Comparison of ENCODE assay signal across 16 cellular contexts in genomic region chr1:227805606-227806197, GRCh38. TPM values are rescaled to one million over a fixed set of nuclear protein-coding genes. Genes with fewer than 3 reads are reported as not detected.
A peak's percentile ranks its signal among the peaks of the same experiment; 100 is the strongest.
DNase-seq lines count a peak whose midpoint lies in the region; ATAC-seq and TF ChIP-seq lines count a peak whose summit lies in the region.
"Had no signal": no experiment of that assay in that cellular context is flagged by ENCODE, and none has a peak within 500 bp of the region (broad histone marks: within the 10 kb centered on the region; RNA-seq: fewer than 3 reads in every experiment).

No MANE protein-coding gene starts in this region.

- H3K4me3 ChIP-seq in mammary epithelial cell (replicated peaks in 1 of 3; ENCODE audit: insufficient read depth in 1 of 3, low read depth in 2 of 3, low read length in 3 of 3): no peak overlapping the region
- H3K4me3 ChIP-seq: cardiac muscle cell, lower lobe of right lung, ovary had no signal

- in situ Hi-C loops in mammary epithelial cell (cut with MboI; ENCODE audit: low sequenced_read_pairs in 2 of 2): loop anchor here (10.0 kb wide), 1 partner anchor 129 kb away; no protein-coding TSS in a partner anchor

- 0% methylated on average over 6 of the region's 6 CpGs for WGBS in mammary epithelial cell (ENCODE audit: low coverage, missing lambda C conversion rate)

- DNase-seq in COLO829 (ENCODE audit: low spot score) (peak; percentile 45), mammary epithelial cell (peak; percentile 99), kidney tubule cell (ENCODE audit: low spot score) (peak; percentile 70), GM10266 (ENCODE audit: extremely low spot score) (no peak), NOMO-1 treated with dmso at 0.1 percent for 144 hours (lab: John Stamatoyannopoulos, UW; ENCODE audit: unreplicated experiment) (no peak), iPS-NIHi7 (ENCODE audit: extremely low spot score) (no peak)
- DNase-seq: activated T-cell treated with anti-CD3 and anti-CD28 coated beads, Interleukin-2, amount 50 U/mL, for 1 hour; Karpas-422; lower lobe of right lung; NCI-H2107; ovary; RPMI8226; stimulated activated CD4-positive, alpha-beta T cell treated with anti-CD3 and anti-CD28 coated beads, Interleukin-1b, Interleukin-23, amount 100 ng/mL, for 48 hours had no signal

- H3K9ac ChIP-seq in mammary epithelial cell (ENCODE audit: insufficient read depth, low read length): no peak overlapping the region

- dilution Hi-C loops in mammary epithelial cell (cut with HindIII; ENCODE audit: low sequenced_read_pairs): loop anchor here (5.0 kb wide), 1 partner anchor 37 kb away; no protein-coding TSS in a partner anchor

- BruUV-seq in mammary epithelial cell (replicated peaks; lab: Mats Ljungman, UMichigan): no TSS peak

- no peaks in the 10 kb centered on the region for H4K20me1 ChIP-seq in mammary epithelial cell (ENCODE audit: insufficient read depth, low read length)

- no peaks in the 10 kb centered on the region for H3K36me3 ChIP-seq in mammary epithelial cell (ENCODE audit: insufficient read depth, low read length)
- H3K36me3 ChIP-seq: cardiac muscle cell, lower lobe of right lung, ovary had no signal

- H3K9me3 ChIP-seq in mammary epithelial cell (replicated peaks; ENCODE audit: insufficient read depth, low read length): no peaks in the 10 kb centered on the region
- H3K9me3 ChIP-seq: ovary had no signal

- no peaks in the 10 kb centered on the region for H3K27me3 ChIP-seq in mammary epithelial cell (ENCODE audit: insufficient read depth, low read length)
- H3K27me3 ChIP-seq: ovary had no signal

- intact Hi-C loops in mammary epithelial cell (cut with micrococcal nuclease): loop anchor here (1.0 to 2.0 kb wide), 4 partner anchors 43 to 325 kb away; no protein-coding TSS in a partner anchor

- peak; percentile 23 to 43 for TF ChIP-seq CTCF in mammary epithelial cell (conservative IDR thresholded peaks at IDR 0.05 in 1 of 2, IDR thresholded peaks at IDR 0.05 in 1 of 2; ENCODE audit: extremely low read depth in 1 of 2, insufficient read depth in 1 of 2, low read depth in 1 of 2, low read length in 2 of 2)
- no peak for TF ChIP-seq CTCF in GM10266 (IDR thresholded peaks at IDR 0.05; ENCODE audit: control insufficient read depth, insufficient read depth, low read depth, missing control alignments)

- no peak overlapping the region for H2AFZ ChIP-seq in mammary epithelial cell (ENCODE audit: low read depth, low read length)

- TF ChIP-seq POLR2A in GM18505 (IDR thresholded peaks at IDR 0.05; ENCODE audit: borderline replicate concordance, extremely low read depth, insufficient read depth, insufficient read length): no peak

- peak overlapping the region; percentile 72 for H3K27ac ChIP-seq in mammary epithelial cell (ENCODE audit: insufficient read depth, low read depth, low read length)
- H3K27ac ChIP-seq: cardiac muscle cell, lower lobe of right lung, ovary had no signal

- no peak overlapping the region for H3K4me2 ChIP-seq in mammary epithelial cell (ENCODE audit: insufficient read depth, low read depth, low read length)

- ATAC-seq in GM18505 (IDR thresholded peaks at IDR 0.05; ENCODE audit: unreplicated experiment): no peak
- ATAC-seq: lower lobe of right lung had no signal

- CTCF ChIA-PET in mammary epithelial cell (lab: Charles Lee; ENCODE audit: low non-redundant PET): interaction anchor here (0.7 to 1.0 kb wide), 3 partner anchors 41 to 148 kb away, joined by 3 to 18 read pairs (median 3); no protein-coding TSS in a partner anchor

- 0 out of 2 replicates have a peak, but pooled peaks have one; percentile 15 for TF ChIP-seq EP300 in Ishikawa (IDR thresholded peaks at IDR 0.05; ENCODE audit: borderline replicate concordance)

- peaks cover 11% of the 10 kb centered on the region for H3K4me1 ChIP-seq in mammary epithelial cell (ENCODE audit: insufficient read depth, low read length)
- H3K4me1 ChIP-seq: lower lobe of right lung had no signal

- TF ChIP-seq RAD21 in Ishikawa (IDR thresholded peaks at IDR 0.05; ENCODE audit: low read depth): no peak; the same call in 1 of the 2 replicates

- no peaks in the 10 kb centered on the region for H3K79me2 ChIP-seq in mammary epithelial cell (ENCODE audit: insufficient read depth, low read length)

TF ChIP-seq in Ishikawa, 13 proteins besides CTCF, POLR2A, EP300 and RAD21:
- TF ChIP-seq NFIC (IDR thresholded peaks at IDR 0.05): no peak
- no peak for TF ChIP-seq TAF1 (IDR thresholded peaks at IDR 0.05; ENCODE audit: low read depth)
- no peak for TF ChIP-seq ZBTB7A (IDR thresholded peaks at IDR 0.05; ENCODE audit: low read depth)
- TF ChIP-seq USF1 (IDR thresholded peaks at IDR 0.05): no peak

RNA-seq across cellular contexts. Expression of gene PRSS38, which starts 9.8 kb away (rescaled TPM):
- not detected for total RNA-seq in mammary epithelial cell
- polyA plus RNA-seq in mammary epithelial cell: not detected
- not detected for polyA minus RNA-seq in mammary epithelial cell
- total RNA-seq: cardiac muscle cell, lower lobe of right lung, ovary had no signal
- polyA plus RNA-seq: cardiac muscle cell, ovary had no signal

Comparison
In these comparisons a context has a peak if more than half of its experiments do, and no peak if none do; other contexts are left out.
1. DNase-seq: peak in COLO829 (single experiment), mammary epithelial cell (single experiment) and kidney tubule cell (single experiment); none in GM10266 (single experiment), NOMO-1 treated with dmso at 0.1 percent for 144 hours (single experiment) and iPS-NIHi7 (single experiment).